In the genomic region with DNA sequence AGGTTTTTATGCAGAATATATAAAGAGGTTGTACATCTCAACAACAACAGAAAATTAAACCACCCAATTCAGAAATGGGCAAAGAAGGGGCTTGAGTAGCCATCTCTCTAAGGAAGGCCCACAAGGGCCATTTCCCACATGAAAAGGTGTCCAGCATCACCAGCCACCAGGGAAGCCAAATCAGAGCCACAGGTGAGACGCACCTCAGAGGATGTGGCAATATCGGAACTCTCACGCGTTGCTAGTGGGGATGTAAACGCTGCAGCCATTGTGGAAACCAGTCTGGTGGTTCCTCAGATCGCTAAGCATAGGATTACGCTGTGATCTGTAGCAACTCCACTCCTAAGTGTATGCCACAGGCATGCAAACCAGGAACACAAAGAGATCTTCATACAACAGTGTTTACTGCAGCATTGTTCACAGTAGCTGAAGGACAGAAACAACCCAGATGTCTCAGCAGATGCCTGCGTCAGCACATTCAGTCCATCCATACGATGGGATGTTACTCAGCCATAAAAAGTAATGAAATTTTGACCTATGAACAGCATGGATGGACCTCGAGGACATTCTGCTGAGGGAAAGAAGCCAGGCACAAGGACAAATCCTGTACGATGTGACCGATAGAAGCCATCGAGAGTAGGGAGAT, we compare ENCODE assay signal across 28 cellular contexts.
DNase-seq lines count a peak whose midpoint lies in the region; ATAC-seq and TF ChIP-seq lines count a peak whose summit lies in the region.
"Had no signal": no experiment of that assay in that cellular context is flagged by ENCODE, and none has a peak within 500 bp of the region (broad histone marks: within the 10 kb centered on the region; RNA-seq: fewer than 3 reads in every experiment).

No MANE protein-coding gene starts in this region.

- H3K4me1 Mint-ChIP-seq in activated CD4-positive, alpha-beta T cell treated with anti-CD3 and anti-CD28 coated beads, Interleukin-2, amount 10 ng/mL, durations not matched to agents 24 days and 14 days = peaks cover 2% of the 10 kb centered on the region
- H3K4me1 Mint-ChIP-seq in stimulated activated naive B cell treated with anti-CD40 and anti-IgM and Interleukin-4, amounts not matched to agents 10 μg/mL and 1 μg/mL and 100 μg/mL, for 72 hours = peaks cover 2% of the 10 kb centered on the region in 2 donors
- H3K4me1 Mint-ChIP-seq in immature natural killer cell = peaks cover under 1 to 3% of the 10 kb centered on the region in 2 donors
- H3K4me1 Mint-ChIP-seq: activated naive CD8-positive, alpha-beta T cell treated with anti-CD3 and anti-CD28 coated beads, Interleukin-2, amount 10 ng/mL, durations not matched to agents 7 days and 5 days; mesothelial cell of epicardium had no signal

- H3K4me3 ChIP-seq in RWPE2 (ENCODE audit: severe bottlenecking) = no peak overlapping the region
- H3K4me3 ChIP-seq in mesenchymal stem cell (ENCODE audit: insufficient read depth in 1 of 2, low read depth in 1 of 2, low read length in 2 of 2) = no peak overlapping the region
- H3K4me3 ChIP-seq: left lung, SK-N-MC, tibial nerve had no signal

- WGBS in mesenchymal stem cell = 97% methylated on average over 13 of the region's 13 CpGs

- no peak overlapping the region for H3K18ac ChIP-seq in mesenchymal stem cell (ENCODE audit: low read depth in 1 of 2, low read length in 2 of 2)

- no peak overlapping the region for H3K4me2 ChIP-seq in mesenchymal stem cell (ENCODE audit: low read length, poor library complexity, severe bottlenecking)

- no peak for TF ChIP-seq CTCF in RWPE2 (IDR thresholded peaks at IDR 0.05; ENCODE audit: poor library complexity, severe bottlenecking)

- H2BK12ac ChIP-seq in mesenchymal stem cell (ENCODE audit: low read length in 2 of 2) = no peak overlapping the region

- peaks cover 43% of the 10 kb centered on the region for H3K36me3 Mint-ChIP-seq in activated CD4-positive, alpha-beta T cell treated with anti-CD3 and anti-CD28 coated beads, Interleukin-2, amount 10 ng/mL, durations not matched to agents 24 days and 14 days (ENCODE audit: low read depth)
- H3K36me3 Mint-ChIP-seq in stimulated activated naive B cell treated with anti-CD40 and anti-IgM and Interleukin-4, amounts not matched to agents 10 μg/mL and 1 μg/mL and 100 μg/mL, for 72 hours = peaks cover 62 to 78% of the 10 kb centered on the region in 2 donors
- H3K36me3 Mint-ChIP-seq in immature natural killer cell = peaks cover 29 to 50% (median 29%) of the 10 kb centered on the region in 3 donors

- no peaks in the 10 kb centered on the region for H3K27me3 ChIP-seq in RWPE2 (ENCODE audit: insufficient read depth, poor library complexity, severe bottlenecking)
- no peaks in the 10 kb centered on the region for H3K27me3 ChIP-seq in mesenchymal stem cell (ENCODE audit: control insufficient read depth in 1 of 2, insufficient read depth in 1 of 2, low read length in 2 of 2)
- H3K27me3 ChIP-seq: left lung, tibial nerve had no signal

- peak overlapping the region; percentile 51 for H3K27ac Mint-ChIP-seq in activated CD4-positive, alpha-beta T cell treated with anti-CD3 and anti-CD28 coated beads, Interleukin-2, amount 10 ng/mL, durations not matched to agents 24 days and 14 days
- peak overlapping the region; percentile 16 for H3K27ac Mint-ChIP-seq in stimulated activated naive B cell treated with anti-CD40 and anti-IgM and Interleukin-4, amounts not matched to agents 10 μg/mL and 1 μg/mL and 100 μg/mL, for 72 hours
- H3K27ac Mint-ChIP-seq in immature natural killer cell = peak overlapping the region in 2 of 6 donors; percentile 8 to 12
- H3K27ac Mint-ChIP-seq: activated naive CD8-positive, alpha-beta T cell treated with anti-CD3 and anti-CD28 coated beads, Interleukin-2, amount 10 ng/mL, durations not matched to agents 7 days and 5 days; mesothelial cell of epicardium; natural killer cell treated with Interleukin-12 subunit alpha and Interleukin-12 subunit beta and Interleukin-15 and Interleukin-18, amount 100 ng/mL, for 72 hours; T-helper 1 cell treated with Interleukin-12 subunit alpha and Interleukin-12 subunit beta and Interleukin-4 antibody, amounts not matched to agents 30 μg/mL and 1 μg/mL, for 36 hours had no signal

- no peak for DNase-seq in activated CD4-positive, alpha-beta T cell treated with anti-CD3 and anti-CD28 coated beads, Interleukin-2, amount 10 ng/mL, durations not matched to agents 24 days and 14 days
- DNase-seq in activated CD4-positive, alpha-beta T cell treated with anti-CD3 and anti-CD28 coated beads for 48 hours = no peak
- peak; percentile 5 for DNase-seq in RWPE2 (ENCODE audit: low spot score)
- peak; percentile 18 to 49 for DNase-seq in hippocampal formation (lab: John Stamatoyannopoulos, UW)
- no peak for DNase-seq in stimulated activated naive B cell treated with anti-CD40 and anti-IgM and Interleukin-4, amounts not matched to agents 10 μg/mL and 1 μg/mL and 100 μg/mL, for 72 hours
- DNase-seq in immature natural killer cell = no peak
- DNase-seq in HPDE6-E6E7 (ENCODE audit: extremely low spot score) = no peak
- no peak for DNase-seq in mesenchymal stem cell
- DNase-seq: activated CD4-positive, alpha-beta T cell treated with anti-CD3 and anti-CD28 coated beads for 1 hour; activated naive CD8-positive, alpha-beta T cell treated with anti-CD3 and anti-CD28 coated beads, Interleukin-2, amount 10 ng/mL, durations not matched to agents 7 days and 5 days; cerebellar nuclear complex; DMS53; effector CD8-positive, alpha-beta T cell; erythroblast; KG1; MM.1S; NCI-H1417 treated with DMSO at 0.1 percent for 48 hours; NCI-H69; RPMI8226; stimulated activated CD4-positive, alpha-beta T cell treated with anti-CD3 and anti-CD28 coated beads, Interleukin-4, amount 100 ng/mL, for 4 hours; stimulated activated naive CD4-positive, alpha-beta T cell treated with Interleukin-2 at 50 U/mL for 16 hours had no signal

- no peak for ATAC-seq in RWPE2 (ENCODE audit: low read depth)
- no peak for ATAC-seq in stimulated activated naive B cell treated with anti-CD40 and anti-IgM and Interleukin-4, amounts not matched to agents 10 μg/mL and 1 μg/mL and 100 μg/mL, for 72 hours (replicated peaks)
- ATAC-seq: left lung; natural killer cell treated with Interleukin-12 subunit alpha and Interleukin-12 subunit beta and Interleukin-15 and Interleukin-18, amount 100 ng/mL, for 72 hours; sciatic nerve had no signal

- H3K9me3 ChIP-seq in RWPE2 (ENCODE audit: severe bottlenecking) (no peaks in the 10 kb centered on the region), mesenchymal stem cell (ENCODE audit: control insufficient read depth, low read length) (no peaks in the 10 kb centered on the region)
- H3K9me3 ChIP-seq: left lung, tibial nerve had no signal

- H3K4ac ChIP-seq in mesenchymal stem cell (ENCODE audit: low read depth in 1 of 2, low read length in 2 of 2) = no peak overlapping the region

- H2BK120ac ChIP-seq in mesenchymal stem cell (ENCODE audit: low read depth, low read length) = no peak overlapping the region

- H3K23ac ChIP-seq in mesenchymal stem cell (ENCODE audit: low read length in 2 of 2) = no peak overlapping the region

- no peak overlapping the region for H4K91ac ChIP-seq in mesenchymal stem cell (ENCODE audit: low read length)

- H3K27ac ChIP-seq in RWPE2 (ENCODE audit: poor library complexity, severe bottlenecking) = no peak overlapping the region
- H3K27ac ChIP-seq in mesenchymal stem cell (ENCODE audit: low read length, poor library complexity, severe bottlenecking) = no peak overlapping the region
- H3K27ac ChIP-seq: left lung, SK-N-MC, tibial nerve had no signal

- no peak overlapping the region for H2BK5ac ChIP-seq in mesenchymal stem cell (ENCODE audit: low read depth, low read length, poor library complexity, severe bottlenecking)

- H3K4me1 ChIP-seq in RWPE2 (ENCODE audit: insufficient read depth, poor library complexity, severe bottlenecking) = no peaks in the 10 kb centered on the region
- H3K4me1 ChIP-seq in mesenchymal stem cell (ENCODE audit: control insufficient read depth, insufficient read depth, low read depth, low read length) = peaks cover 3% of the 10 kb centered on the region
- H3K4me1 ChIP-seq: tibial nerve had no signal

- H3K27me3 Mint-ChIP-seq in activated CD4-positive, alpha-beta T cell treated with anti-CD3 and anti-CD28 coated beads, Interleukin-2, amount 10 ng/mL, durations not matched to agents 24 days and 14 days = no peaks in the 10 kb centered on the region
- no peaks in the 10 kb centered on the region for H3K27me3 Mint-ChIP-seq in stimulated activated naive B cell treated with anti-CD40 and anti-IgM and Interleukin-4, amounts not matched to agents 10 μg/mL and 1 μg/mL and 100 μg/mL, for 72 hours
- H3K27me3 Mint-ChIP-seq in immature natural killer cell (ENCODE audit: low read depth in 3 of 3) = peaks cover 0 to 5% (median 1%) of the 10 kb centered on the region in 3 donors
- H3K27me3 Mint-ChIP-seq: activated naive CD8-positive, alpha-beta T cell treated with anti-CD3 and anti-CD28 coated beads, Interleukin-2, amount 10 ng/mL, durations not matched to agents 7 days and 5 days; natural killer cell treated with Interleukin-12 subunit alpha and Interleukin-12 subunit beta and Interleukin-15 and Interleukin-18, amount 100 ng/mL, for 72 hours had no signal

- no peak overlapping the region for H4K8ac ChIP-seq in mesenchymal stem cell (ENCODE audit: low read length)

- H3K36me3 ChIP-seq in RWPE2 (ENCODE audit: low read depth) (peaks cover 57% of the 10 kb centered on the region), mesenchymal stem cell (ENCODE audit: control insufficient read depth in 1 of 2, insufficient read depth in 2 of 2, low read depth in 1 of 2, low read length in 2 of 2) (peaks cover 60 to 77% of the 10 kb centered on the region in 2 experiments)

- H3K9me3 Mint-ChIP-seq in activated CD4-positive, alpha-beta T cell treated with anti-CD3 and anti-CD28 coated beads, Interleukin-2, amount 10 ng/mL, durations not matched to agents 24 days and 14 days = no peaks in the 10 kb centered on the region
- peaks cover 0 to under 1% of the 10 kb centered on the region in 2 donors for H3K9me3 Mint-ChIP-seq in stimulated activated naive B cell treated with anti-CD40 and anti-IgM and Interleukin-4, amounts not matched to agents 10 μg/mL and 1 μg/mL and 100 μg/mL, for 72 hours
- no peaks in the 10 kb centered on the region for H3K9me3 Mint-ChIP-seq in immature natural killer cell
- H3K9me3 Mint-ChIP-seq: activated naive CD8-positive, alpha-beta T cell treated with anti-CD3 and anti-CD28 coated beads, Interleukin-2, amount 10 ng/mL, durations not matched to agents 7 days and 5 days; mesothelial cell of epicardium; natural killer cell treated with Interleukin-12 subunit alpha and Interleukin-12 subunit beta and Interleukin-15 and Interleukin-18, amount 100 ng/mL, for 72 hours; T-helper 1 cell treated with Interleukin-12 subunit alpha and Interleukin-12 subunit beta and Interleukin-4 antibody, amounts not matched to agents 30 μg/mL and 1 μg/mL, for 36 hours had no signal

- H2BK15ac ChIP-seq in mesenchymal stem cell (ENCODE audit: low read depth, poor library complexity, severe bottlenecking) = no peak overlapping the region

- H3K14ac ChIP-seq in mesenchymal stem cell (ENCODE audit: low read length in 2 of 2) = no peak overlapping the region

- peaks cover 30% of the 10 kb centered on the region for H3K79me1 ChIP-seq in mesenchymal stem cell (replicated peaks; ENCODE audit: low read length, poor library complexity, severe bottlenecking)

- intact Hi-C loops in activated CD4-positive, alpha-beta T cell treated with anti-CD3 and anti-CD28 coated beads, Interleukin-2, amount 10 ng/mL, durations not matched to agents 24 days and 14 days (cut with micrococcal nuclease) = no loop called here

- H3K9ac ChIP-seq in mesenchymal stem cell (ENCODE audit: low read length) = no peak overlapping the region

- H2AFZ ChIP-seq in mesenchymal stem cell (ENCODE audit: low read depth, low read length) = no peak overlapping the region

- no peak overlapping the region for H2AK5ac ChIP-seq in mesenchymal stem cell (ENCODE audit: low read length, severe bottlenecking)

- H3K4me3 Mint-ChIP-seq in activated CD4-positive, alpha-beta T cell treated with anti-CD3 and anti-CD28 coated beads, Interleukin-2, amount 10 ng/mL, durations not matched to agents 24 days and 14 days = no peak overlapping the region
- no peak overlapping the region for H3K4me3 Mint-ChIP-seq in stimulated activated naive B cell treated with anti-CD40 and anti-IgM and Interleukin-4, amounts not matched to agents 10 μg/mL and 1 μg/mL and 100 μg/mL, for 72 hours
- no peak overlapping the region for H3K4me3 Mint-ChIP-seq in immature natural killer cell
- H3K4me3 Mint-ChIP-seq: activated naive CD8-positive, alpha-beta T cell treated with anti-CD3 and anti-CD28 coated beads, Interleukin-2, amount 10 ng/mL, durations not matched to agents 7 days and 5 days; mesothelial cell of epicardium; natural killer cell treated with Interleukin-12 subunit alpha and Interleukin-12 subunit beta and Interleukin-15 and Interleukin-18, amount 100 ng/mL, for 72 hours; T-helper 1 cell treated with Interleukin-12 subunit alpha and Interleukin-12 subunit beta and Interleukin-4 antibody, amounts not matched to agents 30 μg/mL and 1 μg/mL, for 36 hours had no signal

Comparison
In these comparisons a context has a peak if more than half of its experiments do, and no peak if none do; other contexts are left out.
1. DNase-seq: peak in RWPE2 (single experiment) and hippocampal formation (2 of 2); none in activated CD4-positive, alpha-beta T cell treated with anti-CD3 and anti-CD28 coated beads, Interleukin-2, amount 10 ng/mL, durations not matched to agents 24 days and 14 days (single experiment), activated CD4-positive, alpha-beta T cell treated with anti-CD3 and anti-CD28 coated beads for 48 hours (single experiment), stimulated activated naive B cell treated with anti-CD40 and anti-IgM and Interleukin-4, amounts not matched to agents 10 μg/mL and 1 μg/mL and 100 μg/mL, for 72 hours (single experiment), immature natural killer cell (0 of 3), HPDE6-E6E7 (single experiment) and mesenchymal stem cell (single experiment).